18 cellular contexts compared by ENCODE assay signal in the genomic region with DNA sequence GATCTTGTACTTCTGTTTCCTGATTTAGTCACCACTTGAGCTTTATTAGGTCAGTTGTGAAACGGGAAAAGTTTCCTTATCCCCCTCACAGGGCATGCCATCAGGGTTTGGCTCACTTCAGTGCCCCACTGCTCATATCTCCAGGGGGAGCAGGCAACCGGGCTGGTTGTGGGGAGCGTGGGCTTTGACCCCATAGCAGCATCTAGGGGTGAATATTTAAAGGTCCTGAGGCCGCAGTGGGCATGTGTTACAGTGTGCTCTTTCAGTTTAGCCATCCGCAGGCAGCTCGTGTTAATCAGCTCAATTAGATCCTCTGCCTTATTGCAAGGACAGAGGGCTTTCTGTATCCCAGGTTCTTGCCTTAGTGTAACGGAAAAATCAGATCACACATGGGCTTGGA.
DNase-seq lines count a peak whose midpoint lies in the region; ATAC-seq and TF ChIP-seq lines count a peak whose summit lies in the region.
"Had no signal": no experiment of that assay in that cellular context is flagged by ENCODE, and none has a peak within 500 bp of the region (broad histone marks: within the 10 kb centered on the region; RNA-seq: fewer than 3 reads in every experiment).

No MANE protein-coding gene starts in this region.

- no peaks in the 10 kb centered on the region for H3K79me2 ChIP-seq in hepatocyte

- peaks cover 9% of the 10 kb centered on the region for H3K27me3 Mint-ChIP-seq in activated CD4-positive, alpha-beta memory T cell treated with anti-CD3 and anti-CD28 coated beads, Interleukin-2, amount 10 ng/mL, durations not matched to agents 7 days and 5 days
- H3K27me3 Mint-ChIP-seq in activated CD4-positive, alpha-beta memory T cell treated with anti-CD3 and anti-CD28 coated beads for 36 hours, result peaks cover 37% of the 10 kb centered on the region
- peaks cover 4% of the 10 kb centered on the region for H3K27me3 Mint-ChIP-seq in HFFc6 (ENCODE audit: insufficient read depth)
- H3K27me3 Mint-ChIP-seq in CD8-positive, alpha-beta T cell (ENCODE audit: low read depth), result peaks cover 4% of the 10 kb centered on the region
- H3K27me3 Mint-ChIP-seq: CD4-positive, alpha-beta T cell had no signal

- POLR2A ChIA-PET in activated CD4-positive, alpha-beta memory T cell treated with anti-CD3 and anti-CD28 coated beads, Interleukin-2, amount 10 ng/mL, durations not matched to agents 7 days and 5 days (lab: Charles Lee), result no interaction called here
- POLR2A ChIA-PET in activated CD4-positive, alpha-beta memory T cell treated with anti-CD3 and anti-CD28 coated beads for 36 hours (lab: Charles Lee), result no interaction called here
- POLR2A ChIA-PET in CD8-positive, alpha-beta T cell (lab: Charles Lee), result no interaction called here

- H3K4me1 ChIP-seq in hepatocyte (ENCODE audit: insufficient read depth), result peaks cover 11% of the 10 kb centered on the region
- H3K4me1 ChIP-seq in urinary bladder (ENCODE audit: insufficient read depth), result no peaks in the 10 kb centered on the region
- no peaks in the 10 kb centered on the region for H3K4me1 ChIP-seq in CD8-positive, alpha-beta T cell (ENCODE audit: insufficient read depth, low read length)

- H3K9me2 ChIP-seq in hepatocyte (replicated peaks; ENCODE audit: insufficient read depth), result no peaks in the 10 kb centered on the region

- no peak overlapping the region for H2AFZ ChIP-seq in hepatocyte

- no peaks in the 10 kb centered on the region for H3K36me3 Mint-ChIP-seq in activated CD4-positive, alpha-beta memory T cell treated with anti-CD3 and anti-CD28 coated beads, Interleukin-2, amount 10 ng/mL, durations not matched to agents 7 days and 5 days (ENCODE audit: low read depth)
- no peaks in the 10 kb centered on the region for H3K36me3 Mint-ChIP-seq in activated CD4-positive, alpha-beta memory T cell treated with anti-CD3 and anti-CD28 coated beads for 36 hours
- H3K36me3 Mint-ChIP-seq in HFFc6 (ENCODE audit: low read depth), result no peaks in the 10 kb centered on the region
- no peaks in the 10 kb centered on the region for H3K36me3 Mint-ChIP-seq in stimulated activated effector memory CD8-positive, alpha-beta T cell treated with anti-CD3 and anti-CD28 coated beads, Interleukin-12 subunit alpha, Interleukin-12 subunit beta, amount 100 ng/mL, for 72 hours
- no peaks in the 10 kb centered on the region for H3K36me3 Mint-ChIP-seq in CD8-positive, alpha-beta T cell

- no peak overlapping the region for H3K4me2 ChIP-seq in hepatocyte

- H4K20me1 ChIP-seq in hepatocyte (ENCODE audit: insufficient read depth, poor library complexity, severe bottlenecking), result no peaks in the 10 kb centered on the region

- H3K27me3 ChIP-seq in hepatocyte, result no peaks in the 10 kb centered on the region
- H3K27me3 ChIP-seq in CD8-positive, alpha-beta T cell (ENCODE audit: insufficient read depth, low read length), result no peaks in the 10 kb centered on the region

- H3K27ac ChIP-seq in hepatocyte (peak overlapping the region; percentile 85), urinary bladder (ENCODE audit: low read depth) (peak overlapping the region; percentile 14)
- no peak overlapping the region for H3K27ac ChIP-seq in CD8-positive, alpha-beta T cell (ENCODE audit: low read depth, low read length)
- H3K27ac ChIP-seq: 22Rv1 had no signal

- no peaks in the 10 kb centered on the region for H3K36me3 ChIP-seq in hepatocyte (replicated peaks; ENCODE audit: insufficient read depth, low read depth)
- no peaks in the 10 kb centered on the region for H3K36me3 ChIP-seq in urinary bladder (ENCODE audit: insufficient read depth)
- H3K36me3 ChIP-seq in CD8-positive, alpha-beta T cell (ENCODE audit: insufficient read depth, low read length), result no peaks in the 10 kb centered on the region

- ATAC-seq in stimulated activated effector memory CD8-positive, alpha-beta T cell treated with anti-CD3 and anti-CD28 coated beads, Interleukin-12 subunit alpha, Interleukin-12 subunit beta, amount 100 ng/mL, for 72 hours, result no peak
- ATAC-seq in CD8-positive, alpha-beta T cell, result no peak

- H3K4me3 Mint-ChIP-seq in activated CD4-positive, alpha-beta memory T cell treated with anti-CD3 and anti-CD28 coated beads, Interleukin-2, amount 10 ng/mL, durations not matched to agents 7 days and 5 days, result no peak overlapping the region
- H3K4me3 Mint-ChIP-seq in activated CD4-positive, alpha-beta memory T cell treated with anti-CD3 and anti-CD28 coated beads for 36 hours, result no peak overlapping the region
- no peak overlapping the region for H3K4me3 Mint-ChIP-seq in HFFc6
- no peak overlapping the region for H3K4me3 Mint-ChIP-seq in stimulated activated effector memory CD8-positive, alpha-beta T cell treated with anti-CD3 and anti-CD28 coated beads, Interleukin-12 subunit alpha, Interleukin-12 subunit beta, amount 100 ng/mL, for 72 hours
- H3K4me3 Mint-ChIP-seq in CD8-positive, alpha-beta T cell, result no peak overlapping the region
- H3K4me3 Mint-ChIP-seq: CD4-positive, alpha-beta T cell had no signal

- H3K27ac Mint-ChIP-seq in activated CD4-positive, alpha-beta memory T cell treated with anti-CD3 and anti-CD28 coated beads, Interleukin-2, amount 10 ng/mL, durations not matched to agents 7 days and 5 days, result no peak overlapping the region
- no peak overlapping the region for H3K27ac Mint-ChIP-seq in activated CD4-positive, alpha-beta memory T cell treated with anti-CD3 and anti-CD28 coated beads for 36 hours
- H3K27ac Mint-ChIP-seq in HFFc6, result peak overlapping the region; percentile 34; the same call in 1 of the 2 replicates
- H3K27ac Mint-ChIP-seq in stimulated activated effector memory CD8-positive, alpha-beta T cell treated with anti-CD3 and anti-CD28 coated beads, Interleukin-12 subunit alpha, Interleukin-12 subunit beta, amount 100 ng/mL, for 72 hours, result no peak overlapping the region
- no peak overlapping the region for H3K27ac Mint-ChIP-seq in CD8-positive, alpha-beta T cell
- H3K27ac Mint-ChIP-seq: CD4-positive, alpha-beta T cell had no signal

- intact Hi-C loops in activated CD4-positive, alpha-beta memory T cell treated with anti-CD3 and anti-CD28 coated beads for 36 hours (cut with micrococcal nuclease), result no loop called here
- intact Hi-C loops in CD8-positive, alpha-beta T cell (cut with DNase I, micrococcal nuclease), result no loop called here

- H3K4me3 ChIP-seq in hepatocyte, result no peak overlapping the region
- no peak overlapping the region for H3K4me3 ChIP-seq in urinary bladder (ENCODE audit: low read depth, low read length)
- H3K4me3 ChIP-seq in CD8-positive, alpha-beta T cell (ENCODE audit: low read depth, low read length), result no peak overlapping the region

- CTCF ChIA-PET in activated CD4-positive, alpha-beta memory T cell treated with anti-CD3 and anti-CD28 coated beads, Interleukin-2, amount 10 ng/mL, durations not matched to agents 7 days and 5 days (lab: Charles Lee), result no interaction called here
- CTCF ChIA-PET in activated CD4-positive, alpha-beta memory T cell treated with anti-CD3 and anti-CD28 coated beads for 36 hours (lab: Charles Lee), result no interaction called here
- CTCF ChIA-PET in CD8-positive, alpha-beta T cell (lab: Charles Lee), result interaction anchor here (1.2 kb wide), 1 partner anchor 22 kb away, joined by 3 read pairs; no protein-coding TSS in a partner anchor

- WGBS in hepatocyte (ENCODE audit: low lambda C conversion rate, missing lambda C conversion rate), result 88% methylated on average over 7 of the region's 7 CpGs
- WGBS in urinary bladder, result 68% methylated on average over 7 of the region's 7 CpGs

- no peaks in the 10 kb centered on the region for H3K9me3 Mint-ChIP-seq in activated CD4-positive, alpha-beta memory T cell treated with anti-CD3 and anti-CD28 coated beads, Interleukin-2, amount 10 ng/mL, durations not matched to agents 7 days and 5 days
- no peaks in the 10 kb centered on the region for H3K9me3 Mint-ChIP-seq in activated CD4-positive, alpha-beta memory T cell treated with anti-CD3 and anti-CD28 coated beads for 36 hours
- no peaks in the 10 kb centered on the region for H3K9me3 Mint-ChIP-seq in HFFc6
- no peaks in the 10 kb centered on the region for H3K9me3 Mint-ChIP-seq in stimulated activated effector memory CD8-positive, alpha-beta T cell treated with anti-CD3 and anti-CD28 coated beads, Interleukin-12 subunit alpha, Interleukin-12 subunit beta, amount 100 ng/mL, for 72 hours
- H3K9me3 Mint-ChIP-seq in CD8-positive, alpha-beta T cell, result no peaks in the 10 kb centered on the region
- H3K9me3 Mint-ChIP-seq: CD4-positive, alpha-beta T cell had no signal

- H3K9me3 ChIP-seq in hepatocyte (ENCODE audit: low read depth), result no peaks in the 10 kb centered on the region
- no peaks in the 10 kb centered on the region for H3K9me3 ChIP-seq in CD8-positive, alpha-beta T cell (ENCODE audit: low read length)

- DNase-seq in activated CD4-positive, alpha-beta memory T cell treated with anti-CD3 and anti-CD28 coated beads, Interleukin-2, amount 10 ng/mL, durations not matched to agents 7 days and 5 days, result peak; percentile 1
- no peak for DNase-seq in activated CD4-positive, alpha-beta memory T cell treated with anti-CD3 and anti-CD28 coated beads for 36 hours
- no peak for DNase-seq in HFFc6
- DNase-seq in hepatocyte (ENCODE audit: low spot score), result no peak
- no peak for DNase-seq in stimulated activated effector memory CD8-positive, alpha-beta T cell treated with anti-CD3 and anti-CD28 coated beads, Interleukin-12 subunit alpha, Interleukin-12 subunit beta, amount 100 ng/mL, for 72 hours (ENCODE audit: low spot score in 2 of 2)
- no peak for DNase-seq in CD8-positive, alpha-beta T cell
- DNase-seq in OCI-M1 (lab: John Stamatoyannopoulos, UW), result no peak
- DNase-seq: CD4-positive, alpha-beta T cell; DMS53; KG1; NCI-H1417; NCI-H187; NCI-H2107; NCI-H510A; NCI-H774; SIG-M5 had no signal

- no peaks in the 10 kb centered on the region for H3K4me1 Mint-ChIP-seq in activated CD4-positive, alpha-beta memory T cell treated with anti-CD3 and anti-CD28 coated beads, Interleukin-2, amount 10 ng/mL, durations not matched to agents 7 days and 5 days
- H3K4me1 Mint-ChIP-seq in activated CD4-positive, alpha-beta memory T cell treated with anti-CD3 and anti-CD28 coated beads for 36 hours (ENCODE audit: low read depth), result peaks cover 4% of the 10 kb centered on the region
- peaks cover 29% of the 10 kb centered on the region for H3K4me1 Mint-ChIP-seq in HFFc6 (ENCODE audit: low read depth)
- peaks cover 6% of the 10 kb centered on the region for H3K4me1 Mint-ChIP-seq in stimulated activated effector memory CD8-positive, alpha-beta T cell treated with anti-CD3 and anti-CD28 coated beads, Interleukin-12 subunit alpha, Interleukin-12 subunit beta, amount 100 ng/mL, for 72 hours
- H3K4me1 Mint-ChIP-seq in CD8-positive, alpha-beta T cell (ENCODE audit: low read depth), result no peaks in the 10 kb centered on the region

- no peak for TF ChIP-seq CTCF in HFFc6 (IDR thresholded peaks at IDR 0.05)
- no peak for TF ChIP-seq CTCF in hepatocyte (IDR thresholded peaks at IDR 0.05; ENCODE audit: poor library complexity)
- no peak for TF ChIP-seq CTCF in CD8-positive, alpha-beta T cell (IDR thresholded peaks at IDR 0.05)
